ENCODE assay signal across 18 cellular contexts in the genomic region with DNA sequence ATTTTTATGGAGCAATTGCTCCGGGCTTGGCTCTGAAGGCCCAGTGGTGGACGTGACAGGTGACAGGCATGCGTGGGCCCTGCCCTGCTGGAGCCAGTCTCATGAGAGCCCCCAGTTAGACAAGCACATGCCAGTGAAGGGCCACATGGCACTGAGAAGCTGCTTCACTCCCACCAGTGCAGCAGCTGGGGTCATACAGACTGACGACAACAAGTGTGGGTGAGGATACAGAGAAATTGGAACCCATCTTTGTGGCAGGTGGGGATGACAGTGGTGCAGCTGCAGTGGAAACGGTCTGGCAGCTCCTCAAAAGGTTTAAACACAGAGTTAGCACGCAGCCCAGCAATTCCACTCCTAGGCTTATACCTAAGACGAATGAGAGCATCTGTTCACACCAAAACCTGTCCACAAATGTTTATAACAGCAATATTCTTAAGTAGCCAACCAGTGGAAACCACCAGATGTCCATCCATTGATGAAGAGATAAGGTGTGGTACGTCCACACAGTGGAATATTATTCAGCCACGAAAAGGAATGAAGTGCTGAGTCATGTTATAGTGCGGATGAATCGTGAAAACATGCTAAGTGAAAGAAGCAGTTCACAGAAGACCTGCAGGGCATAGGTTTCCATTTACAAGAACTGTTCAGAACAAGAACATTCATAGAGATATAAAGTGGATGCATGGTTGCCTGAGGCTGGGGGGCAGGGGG. TPM values are rescaled to one million over a fixed set of nuclear protein-coding genes. Genes with fewer than 3 reads are reported as not detected.
A peak's percentile ranks its signal among the peaks of the same experiment; 100 is the strongest.
DNase-seq lines count a peak whose midpoint lies in the region; ATAC-seq and TF ChIP-seq lines count a peak whose summit lies in the region.
"Had no signal": no experiment of that assay in that cellular context is flagged by ENCODE, and none has a peak within 500 bp of the region (broad histone marks: within the 10 kb centered on the region; RNA-seq: fewer than 3 reads in every experiment).

No MANE protein-coding gene starts in this region.

- intact Hi-C loops in mammary epithelial cell (cut with micrococcal nuclease) = loop anchor here (5.0 kb wide), 1 partner anchor 48 kb away; no protein-coding TSS in a partner anchor

- CTCF ChIA-PET in mammary epithelial cell (lab: Charles Lee; ENCODE audit: low non-redundant PET) = no interaction called here

- H3K4me3 ChIP-seq in mammary epithelial cell (replicated peaks in 1 of 3; ENCODE audit: insufficient read depth in 1 of 3, low read depth in 2 of 3, low read length in 3 of 3) = no peak overlapping the region

- no peaks in the 10 kb centered on the region for H3K79me2 ChIP-seq in mammary epithelial cell (ENCODE audit: insufficient read depth, low read length)

- no peak overlapping the region for H3K27ac ChIP-seq in mammary epithelial cell (ENCODE audit: insufficient read depth, low read depth, low read length)

- no peak overlapping the region for H3K9ac ChIP-seq in mammary epithelial cell (ENCODE audit: insufficient read depth, low read length)

- no peaks in the 10 kb centered on the region for H3K9me3 ChIP-seq in mammary epithelial cell (replicated peaks; ENCODE audit: insufficient read depth, low read length)

- no peak overlapping the region for H3K4me2 ChIP-seq in mammary epithelial cell (ENCODE audit: insufficient read depth, low read depth, low read length)

- in situ Hi-C loops in mammary epithelial cell (cut with MboI; ENCODE audit: low sequenced_read_pairs in 2 of 2) = loop anchor here in 1 of 2 donors (25.0 kb wide), 1 partner anchor 488 kb away; a partner anchor contains a TSS

- no peaks in the 10 kb centered on the region for H4K20me1 ChIP-seq in mammary epithelial cell (ENCODE audit: insufficient read depth, low read length)

- H3K9me3 Mint-ChIP-seq in osteocyte (ENCODE audit: unreplicated experiment) (no peaks in the 10 kb centered on the region), type B pancreatic cell (no peaks in the 10 kb centered on the region)
- H3K9me3 Mint-ChIP-seq: activated T-helper 1 cell treated with anti-CD3 and anti-CD28 coated beads, Interleukin-12 subunit alpha, Interleukin-12 subunit beta, Interleukin-2, Interleukin-4 antibody, amounts not matched to agents 30 ng/mL and 10 ng/mL and 1 ng/mL, durations not matched to agents 14 hours and 24 hours and 36 hours had no signal

- H3K27me3 ChIP-seq in mammary epithelial cell (ENCODE audit: insufficient read depth, low read length) = no peaks in the 10 kb centered on the region

- no TSS peak for BruUV-seq in mammary epithelial cell (replicated peaks; lab: Mats Ljungman, UMichigan)

- no peaks in the 10 kb centered on the region for H3K36me3 ChIP-seq in mammary epithelial cell (ENCODE audit: insufficient read depth, low read length)

- H3K4me3 Mint-ChIP-seq in osteocyte (ENCODE audit: unreplicated experiment) = no peak overlapping the region
- no peak overlapping the region for H3K4me3 Mint-ChIP-seq in type B pancreatic cell
- H3K4me3 Mint-ChIP-seq: activated T-helper 1 cell treated with anti-CD3 and anti-CD28 coated beads, Interleukin-12 subunit alpha, Interleukin-12 subunit beta, Interleukin-2, Interleukin-4 antibody, amounts not matched to agents 30 ng/mL and 10 ng/mL and 1 ng/mL, durations not matched to agents 14 hours and 24 hours and 36 hours; naive B cell had no signal

- H3K27ac Mint-ChIP-seq in osteocyte (ENCODE audit: unreplicated experiment) (peak overlapping the region; percentile 62), type B pancreatic cell (no peak overlapping the region)
- H3K27ac Mint-ChIP-seq: activated T-helper 1 cell treated with anti-CD3 and anti-CD28 coated beads, Interleukin-12 subunit alpha, Interleukin-12 subunit beta, Interleukin-2, Interleukin-4 antibody, amounts not matched to agents 30 ng/mL and 10 ng/mL and 1 ng/mL, durations not matched to agents 14 hours and 24 hours and 36 hours; naive B cell had no signal

- no peaks in the 10 kb centered on the region for H3K36me3 Mint-ChIP-seq in osteocyte (ENCODE audit: unreplicated experiment)
- H3K36me3 Mint-ChIP-seq in type B pancreatic cell = no peaks in the 10 kb centered on the region
- H3K36me3 Mint-ChIP-seq: naive B cell had no signal

- WGBS in mammary epithelial cell (ENCODE audit: low coverage, missing lambda C conversion rate) = 75% methylated on average over 11 of the region's 11 CpGs

- peaks cover 33% of the 10 kb centered on the region for H3K4me1 Mint-ChIP-seq in osteocyte (ENCODE audit: unreplicated experiment)
- H3K4me1 Mint-ChIP-seq in type B pancreatic cell (ENCODE audit: unreplicated experiment) = peaks cover 25% of the 10 kb centered on the region

- no peak for ATAC-seq in HG03460 (IDR thresholded peaks at IDR 0.05; ENCODE audit: unreplicated experiment)
- ATAC-seq in HG03196 (IDR thresholded peaks at IDR 0.05; ENCODE audit: unreplicated experiment) = no peak
- ATAC-seq: sciatic nerve had no signal

- no peak for TF ChIP-seq CTCF in mammary epithelial cell (conservative IDR thresholded peaks at IDR 0.05 in 1 of 2, IDR thresholded peaks at IDR 0.05 in 1 of 2; ENCODE audit: extremely low read depth in 1 of 2, insufficient read depth in 1 of 2, low read depth in 1 of 2, low read length in 2 of 2)
- no peak for TF ChIP-seq CTCF in osteocyte (IDR thresholded peaks at IDR 0.05)
- TF ChIP-seq CTCF in type B pancreatic cell (conservative IDR thresholded peaks at IDR 0.05) = no peak
- no peak for TF ChIP-seq CTCF in GM10266 (IDR thresholded peaks at IDR 0.05; ENCODE audit: control insufficient read depth, insufficient read depth, low read depth, missing control alignments)

- dilution Hi-C loops in mammary epithelial cell (cut with HindIII; ENCODE audit: low sequenced_read_pairs) = no loop called here

- H2AFZ ChIP-seq in mammary epithelial cell (ENCODE audit: low read depth, low read length) = peak overlapping the region; percentile 80

- H3K4me1 ChIP-seq in mammary epithelial cell (ENCODE audit: insufficient read depth, low read length) = peaks cover 33% of the 10 kb centered on the region

- DNase-seq in A172 (ENCODE audit: low spot score) = peak; percentile 28
- DNase-seq in LHCN-M2 (ENCODE audit: low read depth) = peak; percentile 60
- no peak for DNase-seq in mammary epithelial cell
- no peak for DNase-seq in osteocyte (ENCODE audit: extremely low spot score, unreplicated experiment)
- no peak for DNase-seq in type B pancreatic cell (ENCODE audit: extremely low spot score, unreplicated experiment)
- DNase-seq in GM10266 (ENCODE audit: extremely low spot score) = no peak
- DNase-seq: activated CD4-positive, alpha-beta T cell treated with anti-CD3 and anti-CD28 coated beads, Interleukin-2, amount 50 U/mL, for 1 hour; AML-193; effector CD4-positive, alpha-beta T cell; naive B cell; NCI-H1092; NCI-H345 had no signal

- H3K27me3 Mint-ChIP-seq in osteocyte (ENCODE audit: unreplicated experiment) (no peaks in the 10 kb centered on the region), type B pancreatic cell (peaks cover 3% of the 10 kb centered on the region)

RNA-seq across cellular contexts. Expression of a gene that starts 12.5 kb away (rescaled TPM):
- 1.2 TPM in 1 of 2 replicates, not detected in the other for total RNA-seq in A172 (2014; rRNA removed; shearing (Covaris generic))
- not detected in 2 replicates for total RNA-seq in LHCN-M2 (2014; rRNA removed)
- polyA plus RNA-seq in LHCN-M2 (2012) = not detected
- not detected for total RNA-seq in mammary epithelial cell
- not detected for polyA plus RNA-seq in mammary epithelial cell
- not detected for polyA minus RNA-seq in mammary epithelial cell
- not detected in 2 replicates for total RNA-seq in osteocyte
- 1.3 and 4.9 TPM in 2 replicates for total RNA-seq in type B pancreatic cell (ENCODE audit: low replicate concordance)
- total RNA-seq: activated T-helper 1 cell treated with anti-CD3 and anti-CD28 coated beads, Interleukin-12 subunit alpha, Interleukin-12 subunit beta, Interleukin-2, Interleukin-4 antibody, amounts not matched to agents 30 ng/mL and 10 ng/mL and 1 ng/mL, durations not matched to agents 14 hours and 24 hours and 36 hours; kidney epithelial cell; sciatic nerve; T-helper 2 cell treated with Interferon-gamma antibody and Interleukin-4, amounts not matched to agents 100 ng/mL and 5 ng/mL, for 36 hours had no signal

Comparison
In these comparisons a context has a peak if more than half of its experiments do, and no peak if none do; other contexts are left out.
1. DNase-seq: peak in A172 (single experiment) and LHCN-M2 (single experiment); none in mammary epithelial cell (single experiment), osteocyte (single experiment), type B pancreatic cell (single experiment) and GM10266 (single experiment).